37 cellular contexts compared by ENCODE assay signal in the genomic region with DNA sequence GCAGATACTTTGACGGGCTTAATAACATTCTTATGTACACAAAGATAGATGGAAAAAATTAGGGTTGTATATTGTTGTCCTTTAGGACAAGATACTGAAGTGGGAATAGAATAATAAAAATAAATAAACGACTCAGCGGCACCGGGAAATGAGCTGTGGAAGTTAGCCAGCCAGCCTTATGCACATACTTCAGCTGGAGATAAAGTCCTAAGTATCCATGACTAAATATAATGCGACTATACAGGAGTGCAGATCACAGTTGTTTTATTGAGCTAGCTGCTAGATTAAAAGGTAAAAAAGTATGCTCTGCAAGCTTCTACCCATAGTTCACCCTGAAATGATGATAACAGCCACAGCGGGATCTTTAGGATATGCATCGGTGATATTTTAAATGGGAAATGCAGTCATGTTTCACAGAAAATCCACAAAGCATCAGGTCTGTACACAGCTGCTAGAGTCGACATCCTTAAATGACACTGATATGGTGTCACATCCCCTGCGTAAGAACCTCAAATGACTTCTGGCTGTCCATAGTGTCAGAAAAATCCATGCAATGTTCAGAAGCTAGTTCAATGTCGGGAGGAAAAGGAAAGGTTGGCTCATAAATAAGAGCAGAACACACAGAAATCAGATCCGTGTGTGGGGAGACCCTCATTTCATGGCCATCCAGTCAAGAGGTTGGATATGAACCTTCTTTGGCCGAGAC.
"Had no signal": no experiment of that assay in that cellular context is flagged by ENCODE, and none has a peak within 500 bp of the region (broad histone marks: within the 10 kb centered on the region; RNA-seq: fewer than 3 reads in every experiment).

No MANE protein-coding gene starts in this region.

- H3K4me1 Mint-ChIP-seq: activated CD4-positive, alpha-beta T cell treated with anti-CD3 and anti-CD28 coated beads, Interleukin-2, amount 10 ng/mL, durations not matched to agents 24 days and 14 days; activated naive CD4-positive, alpha-beta T cell treated with anti-CD3 and anti-CD28 coated beads, Interleukin-2, amount 50 U/mL, for 24 hours; activated T-helper 17 cell treated with anti-CD3 and anti-CD28 coated beads, Interleukin-2, amount 50 U/mL, for 72 hours; IgD-negative memory B cell had no signal

- H3K4me3 ChIP-seq: body of pancreas, breast epithelium, PC-9 had no signal

- H3K27me3 ChIP-seq: body of pancreas, breast epithelium had no signal

- H3K27ac ChIP-seq: body of pancreas, breast epithelium, PC-9, RWPE1, WERI-Rb-1 had no signal

- H3K36me3 Mint-ChIP-seq: activated naive CD4-positive, alpha-beta T cell treated with anti-CD3 and anti-CD28 coated beads, Interleukin-2, amount 50 U/mL, for 24 hours; activated naive CD8-positive, alpha-beta T cell treated with anti-CD3 and anti-CD28 coated beads, Interleukin-2, amount 10 ng/mL, durations not matched to agents 7 days and 5 days had no signal

- H3K27ac Mint-ChIP-seq: activated CD4-positive, alpha-beta T cell treated with anti-CD3 and anti-CD28 coated beads, Interleukin-2, amount 10 ng/mL, durations not matched to agents 24 days and 14 days; activated CD8-positive, alpha-beta T cell treated with anti-CD3 and anti-CD28 coated beads for 36 hours; activated naive CD4-positive, alpha-beta T cell treated with anti-CD3 and anti-CD28 coated beads, Interleukin-2, amount 50 U/mL, for 24 hours; activated naive CD8-positive, alpha-beta T cell treated with anti-CD3 and anti-CD28 coated beads, Interleukin-2, amount 10 ng/mL, durations not matched to agents 7 days and 5 days; activated T-cell treated with anti-CD3 and anti-CD28 coated beads, Interleukin-2, amount 50 U/mL, for 72 hours; activated T-helper 17 cell treated with anti-CD3 and anti-CD28 coated beads, Interleukin-2, amount 50 U/mL, for 72 hours; IgD-negative memory B cell had no signal

- ATAC-seq: activated CD8-positive, alpha-beta T cell treated with anti-CD3 and anti-CD28 coated beads for 36 hours; activated T-cell treated with anti-CD3 and anti-CD28 coated beads, Interleukin-2, amount 50 U/mL, for 72 hours; activated T-helper 17 cell treated with anti-CD3 and anti-CD28 coated beads, Interleukin-2, amount 50 U/mL, for 72 hours; body of pancreas had no signal

- H2AFZ ChIP-seq: PC-9 had no signal

- H3K4me3 Mint-ChIP-seq: activated CD4-positive, alpha-beta T cell treated with anti-CD3 and anti-CD28 coated beads, Interleukin-2, amount 10 ng/mL, durations not matched to agents 24 days and 14 days; activated CD8-positive, alpha-beta T cell treated with anti-CD3 and anti-CD28 coated beads for 36 hours; activated naive CD4-positive, alpha-beta T cell treated with anti-CD3 and anti-CD28 coated beads, Interleukin-2, amount 50 U/mL, for 24 hours; activated naive CD8-positive, alpha-beta T cell treated with anti-CD3 and anti-CD28 coated beads, Interleukin-2, amount 10 ng/mL, durations not matched to agents 7 days and 5 days; activated T-cell treated with anti-CD3 and anti-CD28 coated beads, Interleukin-2, amount 50 U/mL, for 72 hours; activated T-helper 17 cell treated with anti-CD3 and anti-CD28 coated beads, Interleukin-2, amount 50 U/mL, for 72 hours; IgD-negative memory B cell had no signal

- H3K4me1 ChIP-seq: body of pancreas, breast epithelium had no signal

- H3K4me2 ChIP-seq: PC-9 had no signal

- FAIRE-seq: astrocyte, RCC 7860 had no signal

- H3K36me3 ChIP-seq: breast epithelium, WERI-Rb-1 had no signal

- DNase-seq: activated CD4-positive, alpha-beta T cell treated with anti-CD3 and anti-CD28 coated beads for 1 hour; activated CD4-positive, alpha-beta T cell treated with anti-CD3 and anti-CD28 coated beads, Interleukin-2, amount 10 ng/mL, durations not matched to agents 24 days and 14 days; activated CD4-positive, alpha-beta T cell treated with anti-CD3 and anti-CD28 coated beads, Interleukin-2, amount 50 U/mL, for 4 hours; activated CD4-positive, CD25-positive, alpha-beta regulatory T cell; activated CD8-positive, alpha-beta T cell treated with anti-CD3 and anti-CD28 coated beads for 36 hours; activated effector memory CD4-positive, alpha-beta T cell treated with anti-CD3 and anti-CD28 coated beads, Interleukin-2, amount 50 U/mL, for 16 hours; activated naive CD4-positive, alpha-beta T cell treated with Interleukin-2 at 50 U/mL for 16 hours; activated naive CD8-positive, alpha-beta T cell treated with anti-CD3 and anti-CD28 coated beads, Interleukin-2, amount 10 ng/mL, durations not matched to agents 7 days and 5 days; activated T-cell treated with anti-CD3 and anti-CD28 coated beads, Interleukin-2, amount 50 U/mL, for 1 hour; activated T-cell treated with anti-CD3 and anti-CD28 coated beads, Interleukin-2, amount 50 U/mL, for 72 hours; body of pancreas; caudate nucleus; cerebellar nuclear complex; Karpas-422; KBM-7; NCI-H1105; NCI-H1417 treated with DMSO at 0.1 percent for 48 hours; NCI-H1694; NCI-H1930; NCI-H2081 treated with DMSO at 0.1 percent for 48 hours; NCI-H2171; NCI-H510A; NCI-H526 treated with DMSO at 0.1 percent for 48 hours; PC-9; SHP77; SW 1271; T-helper 1 cell; T-helper 2 cell; T-helper 9 cell; WERI-Rb-1 had no signal

- H3K9me3 ChIP-seq: body of pancreas, breast epithelium had no signal

- H3K27me3 Mint-ChIP-seq: activated CD4-positive, alpha-beta T cell treated with anti-CD3 and anti-CD28 coated beads, Interleukin-2, amount 10 ng/mL, durations not matched to agents 24 days and 14 days; activated CD8-positive, alpha-beta T cell treated with anti-CD3 and anti-CD28 coated beads for 36 hours; activated T-helper 17 cell treated with anti-CD3 and anti-CD28 coated beads, Interleukin-2, amount 50 U/mL, for 72 hours had no signal

- H3K9me3 Mint-ChIP-seq: activated CD4-positive, alpha-beta T cell treated with anti-CD3 and anti-CD28 coated beads, Interleukin-2, amount 10 ng/mL, durations not matched to agents 24 days and 14 days; activated CD8-positive, alpha-beta T cell treated with anti-CD3 and anti-CD28 coated beads for 36 hours; activated naive CD4-positive, alpha-beta T cell treated with anti-CD3 and anti-CD28 coated beads, Interleukin-2, amount 50 U/mL, for 24 hours; activated naive CD8-positive, alpha-beta T cell treated with anti-CD3 and anti-CD28 coated beads, Interleukin-2, amount 10 ng/mL, durations not matched to agents 7 days and 5 days; activated T-cell treated with anti-CD3 and anti-CD28 coated beads, Interleukin-2, amount 50 U/mL, for 72 hours; activated T-helper 17 cell treated with anti-CD3 and anti-CD28 coated beads, Interleukin-2, amount 50 U/mL, for 72 hours; IgD-negative memory B cell had no signal
